1 cellular context compared by ENCODE assay signal in the genomic region with DNA sequence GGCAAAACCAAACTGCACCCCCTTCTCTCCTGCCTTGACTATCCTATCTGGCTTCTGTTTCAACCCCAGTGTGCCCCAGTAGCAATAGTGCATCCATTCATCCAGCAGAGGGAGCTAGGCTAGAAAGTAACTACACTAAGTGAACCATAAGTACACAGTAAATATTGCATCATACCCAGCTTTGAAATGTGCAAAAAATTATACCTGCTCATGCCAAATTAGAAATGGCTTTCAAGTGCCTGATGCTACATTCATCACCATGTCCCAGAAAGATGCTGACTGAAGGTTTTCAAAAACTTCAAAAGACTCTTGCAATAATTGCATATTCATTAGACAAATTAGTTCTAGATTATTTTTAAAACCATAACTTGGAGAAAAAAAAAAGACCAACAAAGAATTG.
TF ChIP-seq lines count a peak whose summit lies in the region.

No MANE protein-coding gene starts in this region.

TF ChIP-seq in K562, 482 proteins besides CTCF, POLR2A, EP300 and RAD21 (continued from another document and continues in another):
- TF ChIP-seq, protein P1, sequence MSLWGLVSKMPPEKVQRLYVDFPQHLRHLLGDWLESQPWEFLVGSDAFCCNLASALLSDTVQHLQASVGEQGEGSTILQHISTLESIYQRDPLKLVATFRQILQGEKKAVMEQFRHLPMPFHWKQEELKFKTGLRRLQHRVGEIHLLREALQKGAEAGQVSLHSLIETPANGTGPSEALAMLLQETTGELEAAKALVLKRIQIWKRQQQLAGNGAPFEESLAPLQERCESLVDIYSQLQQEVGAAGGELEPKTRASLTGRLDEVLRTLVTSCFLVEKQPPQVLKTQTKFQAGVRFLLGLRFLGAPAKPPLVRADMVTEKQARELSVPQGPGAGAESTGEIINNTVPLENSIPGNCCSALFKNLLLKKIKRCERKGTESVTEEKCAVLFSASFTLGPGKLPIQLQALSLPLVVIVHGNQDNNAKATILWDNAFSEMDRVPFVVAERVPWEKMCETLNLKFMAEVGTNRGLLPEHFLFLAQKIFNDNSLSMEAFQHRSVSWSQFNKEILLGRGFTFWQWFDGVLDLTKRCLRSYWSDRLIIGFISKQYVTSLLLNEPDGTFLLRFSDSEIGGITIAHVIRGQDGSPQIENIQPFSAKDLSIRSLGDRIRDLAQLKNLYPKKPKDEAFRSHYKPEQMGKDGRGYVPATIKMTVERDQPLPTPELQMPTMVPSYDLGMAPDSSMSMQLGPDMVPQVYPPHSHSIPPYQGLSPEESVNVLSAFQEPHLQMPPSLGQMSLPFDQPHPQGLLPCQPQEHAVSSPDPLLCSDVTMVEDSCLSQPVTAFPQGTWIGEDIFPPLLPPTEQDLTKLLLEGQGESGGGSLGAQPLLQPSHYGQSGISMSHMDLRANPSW (CRISPR knock-in tag; IDR thresholded peaks at IDR 0.05), result no peak
- TF ChIP-seq FOSL1 (tag; conservative IDR thresholded peaks at IDR 0.05), result no peak
- TF ChIP-seq, protein P2, sequence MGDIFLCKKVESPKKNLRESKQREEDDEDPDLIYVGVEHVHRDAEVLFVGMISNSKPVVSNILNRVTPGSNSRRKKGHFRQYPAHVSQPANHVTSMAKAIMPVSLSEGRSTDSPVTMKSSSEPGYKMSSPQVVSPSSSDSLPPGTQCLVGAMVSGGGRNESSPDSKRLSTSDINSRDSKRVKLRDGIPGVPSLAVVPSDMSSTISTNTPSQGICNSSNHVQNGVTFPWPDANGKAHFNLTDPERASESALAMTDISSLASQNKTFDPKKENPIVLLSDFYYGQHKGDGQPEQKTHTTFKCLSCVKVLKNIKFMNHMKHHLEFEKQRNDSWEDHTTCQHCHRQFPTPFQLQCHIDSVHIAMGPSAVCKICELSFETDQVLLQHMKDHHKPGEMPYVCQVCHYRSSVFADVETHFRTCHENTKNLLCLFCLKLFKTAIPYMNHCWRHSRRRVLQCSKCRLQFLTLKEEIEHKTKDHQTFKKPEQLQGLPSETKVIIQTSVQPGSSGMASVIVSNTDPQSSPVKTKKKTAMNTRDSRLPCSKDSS (IDR thresholded peaks at IDR 0.05; ENCODE audit: low read depth, partially characterized antibody), result no peak
- no peak for TF ChIP-seq NR2C2 (CRISPR knock-in tag; IDR thresholded peaks at IDR 0.05)
- TF ChIP-seq NR2C2 (tag; IDR thresholded peaks at IDR 0.05), result no peak
- no peak for TF ChIP-seq ZNF780A (CRISPR knock-in tag; IDR thresholded peaks at IDR 0.05)
- TF ChIP-seq XRCC5 (IDR thresholded peaks at IDR 0.05; ENCODE audit: low read depth, low read length), result no peak
- no peak for TF ChIP-seq HNRNPL (IDR thresholded peaks at IDR 0.05; ENCODE audit: low read depth, low read length)
- TF ChIP-seq BRD9 (IDR thresholded peaks at IDR 0.05; ENCODE audit: low read depth, partially characterized antibody), result peak; percentile 80
- TF ChIP-seq, protein P3, sequence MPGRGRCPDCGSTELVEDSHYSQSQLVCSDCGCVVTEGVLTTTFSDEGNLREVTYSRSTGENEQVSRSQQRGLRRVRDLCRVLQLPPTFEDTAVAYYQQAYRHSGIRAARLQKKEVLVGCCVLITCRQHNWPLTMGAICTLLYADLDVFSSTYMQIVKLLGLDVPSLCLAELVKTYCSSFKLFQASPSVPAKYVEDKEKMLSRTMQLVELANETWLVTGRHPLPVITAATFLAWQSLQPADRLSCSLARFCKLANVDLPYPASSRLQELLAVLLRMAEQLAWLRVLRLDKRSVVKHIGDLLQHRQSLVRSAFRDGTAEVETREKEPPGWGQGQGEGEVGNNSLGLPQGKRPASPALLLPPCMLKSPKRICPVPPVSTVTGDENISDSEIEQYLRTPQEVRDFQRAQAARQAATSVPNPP (IDR thresholded peaks at IDR 0.05; ENCODE audit: borderline replicate concordance, insufficient read depth, insufficient read length), result no peak
- no peak for TF ChIP-seq POLR3G (IDR thresholded peaks at IDR 0.05; ENCODE audit: extremely low read depth, insufficient read length, insufficient replicate concordance)
- no peak for TF ChIP-seq ZBTB7A (IDR thresholded peaks at IDR 0.05; ENCODE audit: borderline replicate concordance, control insufficient read depth, low read depth, low read length)
- TF ChIP-seq ZNF77 (CRISPR knock-in tag; IDR thresholded peaks at IDR 0.05), result no peak
- no peak for TF ChIP-seq HNRNPK (IDR thresholded peaks at IDR 0.05; ENCODE audit: low read depth, low read length, poor library complexity, severe bottlenecking)
- TF ChIP-seq ZC3H11A (IDR thresholded peaks at IDR 0.05; ENCODE audit: low read depth, low read length), result no peak
- no peak for TF ChIP-seq HMGN3 (IDR thresholded peaks at IDR 0.05; ENCODE audit: borderline replicate concordance, extremely low read depth, insufficient read length, low read depth, low read length)
- TF ChIP-seq, protein P4, sequence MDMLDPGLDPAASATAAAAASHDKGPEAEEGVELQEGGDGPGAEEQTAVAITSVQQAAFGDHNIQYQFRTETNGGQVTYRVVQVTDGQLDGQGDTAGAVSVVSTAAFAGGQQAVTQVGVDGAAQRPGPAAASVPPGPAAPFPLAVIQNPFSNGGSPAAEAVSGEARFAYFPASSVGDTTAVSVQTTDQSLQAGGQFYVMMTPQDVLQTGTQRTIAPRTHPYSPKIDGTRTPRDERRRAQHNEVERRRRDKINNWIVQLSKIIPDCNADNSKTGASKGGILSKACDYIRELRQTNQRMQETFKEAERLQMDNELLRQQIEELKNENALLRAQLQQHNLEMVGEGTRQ (CRISPR knock-in tag; IDR thresholded peaks at IDR 0.05), result no peak
- TF ChIP-seq ZNF165 (CRISPR knock-in tag; IDR thresholded peaks at IDR 0.05; ENCODE audit: borderline replicate concordance), result no peak
- peak; percentile 87 to 89 for TF ChIP-seq TRIM24 (IDR thresholded peaks at IDR 0.05)
- no peak for TF ChIP-seq TAF1 (IDR thresholded peaks at IDR 0.05; ENCODE audit: control insufficient read depth, extremely low read depth, insufficient read depth, low read length, severe bottlenecking)
- peak; percentile 77 for TF ChIP-seq ZNF316 (IDR thresholded peaks at IDR 0.05)
- TF ChIP-seq CHCHD3 (CRISPR knock-in tag; IDR thresholded peaks at IDR 0.05), result no peak
- TF ChIP-seq HIVEP1 (CRISPR knock-in tag; IDR thresholded peaks at IDR 0.05), result no peak
- TF ChIP-seq SMAD1 (IDR thresholded peaks at IDR 0.05; ENCODE audit: low read depth, low read length, partially characterized antibody), result no peak
- no peak for TF ChIP-seq EGR1 (conservative IDR thresholded peaks at IDR 0.05)
- no peak for TF ChIP-seq PHF8 (IDR thresholded peaks at IDR 0.05; ENCODE audit: borderline replicate concordance, low read length)
- no peak for TF ChIP-seq KAT8 (IDR thresholded peaks at IDR 0.05; ENCODE audit: low read depth)
- TF ChIP-seq RBM25 (IDR thresholded peaks at IDR 0.05; ENCODE audit: low read depth, low read length, severe bottlenecking), result no peak
- TF ChIP-seq BCL6 (CRISPR knock-in tag; IDR thresholded peaks at IDR 0.05), result no peak
- no peak for TF ChIP-seq STAT5B (CRISPR knock-in tag; IDR thresholded peaks at IDR 0.05)
- no peak for TF ChIP-seq ETS1 (conservative IDR thresholded peaks at IDR 0.05; ENCODE audit: control insufficient read depth, low read depth, low read length)
- 0 out of 2 replicates have a peak, but pooled peaks have one; percentile 42 for TF ChIP-seq FOXM1 (IDR thresholded peaks at IDR 0.05; ENCODE audit: low read depth)
- no peak for TF ChIP-seq FOXM1 (CRISPR knock-in tag; IDR thresholded peaks at IDR 0.05; ENCODE audit: low read depth)
- TF ChIP-seq SRSF7 (optimal IDR thresholded peaks at IDR 0.05; ENCODE audit: low read depth, low read length), result no peak
- no peak for TF ChIP-seq ZNF583 (CRISPR knock-in tag; IDR thresholded peaks at IDR 0.05)
- TF ChIP-seq RBM39 (optimal IDR thresholded peaks at IDR 0.05; ENCODE audit: low read depth, low read length), result no peak
- TF ChIP-seq, protein P5, sequence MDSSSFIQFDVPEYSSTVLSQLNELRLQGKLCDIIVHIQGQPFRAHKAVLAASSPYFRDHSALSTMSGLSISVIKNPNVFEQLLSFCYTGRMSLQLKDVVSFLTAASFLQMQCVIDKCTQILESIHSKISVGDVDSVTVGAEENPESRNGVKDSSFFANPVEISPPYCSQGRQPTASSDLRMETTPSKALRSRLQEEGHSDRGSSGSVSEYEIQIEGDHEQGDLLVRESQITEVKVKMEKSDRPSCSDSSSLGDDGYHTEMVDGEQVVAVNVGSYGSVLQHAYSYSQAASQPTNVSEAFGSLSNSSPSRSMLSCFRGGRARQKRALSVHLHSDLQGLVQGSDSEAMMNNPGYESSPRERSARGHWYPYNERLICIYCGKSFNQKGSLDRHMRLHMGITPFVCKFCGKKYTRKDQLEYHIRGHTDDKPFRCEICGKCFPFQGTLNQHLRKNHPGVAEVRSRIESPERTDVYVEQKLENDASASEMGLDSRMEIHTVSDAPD (CRISPR knock-in tag; IDR thresholded peaks at IDR 0.05), result no peak
- TF ChIP-seq MTF1 (CRISPR knock-in tag; IDR thresholded peaks at IDR 0.05; ENCODE audit: borderline replicate concordance), result no peak
- no peak for TF ChIP-seq STAG1 (CRISPR knock-in tag; IDR thresholded peaks at IDR 0.05; ENCODE audit: borderline replicate concordance)
- TF ChIP-seq CCNT2 (IDR thresholded peaks at IDR 0.05; ENCODE audit: borderline replicate concordance, extremely low read depth, insufficient read length, low read depth, low read length), result no peak
- no peak for TF ChIP-seq ZFP30 (CRISPR knock-in tag; IDR thresholded peaks at IDR 0.05; ENCODE audit: borderline replicate concordance)
- TF ChIP-seq TAF15 (IDR thresholded peaks at IDR 0.05; ENCODE audit: low read depth, low read length), result no peak
- TF ChIP-seq MCM5 (IDR thresholded peaks at IDR 0.05; ENCODE audit: low read depth), result no peak
- TF ChIP-seq ELF2 (CRISPR knock-in tag; IDR thresholded peaks at IDR 0.05), result no peak
- TF ChIP-seq, protein P6, sequence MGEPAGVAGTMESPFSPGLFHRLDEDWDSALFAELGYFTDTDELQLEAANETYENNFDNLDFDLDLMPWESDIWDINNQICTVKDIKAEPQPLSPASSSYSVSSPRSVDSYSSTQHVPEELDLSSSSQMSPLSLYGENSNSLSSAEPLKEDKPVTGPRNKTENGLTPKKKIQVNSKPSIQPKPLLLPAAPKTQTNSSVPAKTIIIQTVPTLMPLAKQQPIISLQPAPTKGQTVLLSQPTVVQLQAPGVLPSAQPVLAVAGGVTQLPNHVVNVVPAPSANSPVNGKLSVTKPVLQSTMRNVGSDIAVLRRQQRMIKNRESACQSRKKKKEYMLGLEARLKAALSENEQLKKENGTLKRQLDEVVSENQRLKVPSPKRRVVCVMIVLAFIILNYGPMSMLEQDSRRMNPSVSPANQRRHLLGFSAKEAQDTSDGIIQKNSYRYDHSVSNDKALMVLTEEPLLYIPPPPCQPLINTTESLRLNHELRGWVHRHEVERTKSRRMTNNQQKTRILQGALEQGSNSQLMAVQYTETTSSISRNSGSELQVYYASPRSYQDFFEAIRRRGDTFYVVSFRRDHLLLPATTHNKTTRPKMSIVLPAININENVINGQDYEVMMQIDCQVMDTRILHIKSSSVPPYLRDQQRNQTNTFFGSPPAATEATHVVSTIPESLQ (CRISPR knock-in tag; IDR thresholded peaks at IDR 0.05), result no peak
- no peak for TF ChIP-seq SIN3A (IDR thresholded peaks at IDR 0.05; ENCODE audit: borderline replicate concordance in 2 of 2, control insufficient read depth in 1 of 2, low read depth in 2 of 2, low read length in 2 of 2)
- no peak for TF ChIP-seq FOS (IDR thresholded peaks at IDR 0.05; ENCODE audit: extremely low read depth, insufficient read length)
